In genomic region chr7:116713918-116714317, GRCh38 we compare ENCODE assay signal across 18 cellular contexts. TPM values are rescaled to one million over a fixed set of nuclear protein-coding genes. Genes with fewer than 3 reads are reported as not detected.
DNase-seq lines count a peak whose midpoint lies in the region; ATAC-seq, FAIRE-seq and TF ChIP-seq lines count a peak whose summit lies in the region.
"Had no signal": no experiment of that assay in that cellular context is flagged by ENCODE, and none has a peak within 500 bp of the region (broad histone marks: within the 10 kb centered on the region; RNA-seq: fewer than 3 reads in every experiment).

No MANE protein-coding gene starts in this region.

- no peak for ATAC-seq in A549
- ATAC-seq in HCT116: no peak
- no peak for ATAC-seq in foreskin keratinocyte
- no peak for ATAC-seq in HG03521 (IDR thresholded peaks at IDR 0.05; ENCODE audit: unreplicated experiment)
- no peak for ATAC-seq in GM19023 (IDR thresholded peaks at IDR 0.05; ENCODE audit: unreplicated experiment)
- ATAC-seq: CD8-positive, alpha-beta T cell; stimulated activated naive B cell treated with anti-CD40 and anti-IgM and Interleukin-4, amounts not matched to agents 10 μg/mL and 1 μg/mL and 100 μg/mL, for 72 hours had no signal

- TF ChIP-seq CTCF in A549 (IDR thresholded peaks at IDR 0.05) (no peak), HCT116 (IDR thresholded peaks at IDR 0.05 in 2 of 3, conservative IDR thresholded peaks at IDR 0.05 in 1 of 3; ENCODE audit: borderline replicate concordance in 1 of 3, insufficient read depth in 1 of 3, low read depth in 2 of 3, low read length in 2 of 3) (no peak), foreskin keratinocyte (conservative IDR thresholded peaks at IDR 0.05) (no peak)

- FAIRE-seq in A549 (lab: Jason Lieb, UNC): no peak
- FAIRE-seq: A204.1, frontal cortex, H1 had no signal

- CTCF ChIA-PET in A549 (lab: Yijun Ruan, JAX): no interaction called here
- CTCF ChIA-PET in HCT116 (lab: Charles Lee): no interaction called here

- H3K27me3 ChIP-seq in HCT116 (ENCODE audit: insufficient read depth, low read length): no peaks in the 10 kb centered on the region
- H3K27me3 ChIP-seq in foreskin keratinocyte: no peaks in the 10 kb centered on the region
- H3K27me3 ChIP-seq: MG63 had no signal

- no peak for TF ChIP-seq EP300 in A549 (IDR thresholded peaks at IDR 0.05)

- H3K9me2 ChIP-seq in HCT116 (ENCODE audit: insufficient read depth): no peaks in the 10 kb centered on the region

- no peak overlapping the region for H3K4me3 ChIP-seq in A549
- H3K4me3 ChIP-seq in HCT116 (replicated peaks in 1 of 2; ENCODE audit: low read depth in 1 of 2, low read length in 2 of 2): no peak overlapping the region
- H3K4me3 ChIP-seq: MG63 had no signal

- BruUV-seq in HCT116 (replicated peaks; lab: Mats Ljungman, UMichigan): no TSS peak

- H3K27ac ChIP-seq in A549: peak overlapping the region in 1 of 2 experiments; percentile 86; a peak in 3 of 6 replicates
- peak overlapping the region; percentile 66 for H3K27ac ChIP-seq in HCT116 (ENCODE audit: low read depth, low read length)
- H3K27ac ChIP-seq in foreskin keratinocyte: peak overlapping the region; percentile 3

- POLR2A ChIA-PET in A549 (lab: Yijun Ruan, JAX): no interaction called here
- POLR2A ChIA-PET in HCT116 (lab: Charles Lee): no interaction called here

- H3K9me3 ChIP-seq in A549 (no peaks in the 10 kb centered on the region), HCT116 (ENCODE audit: control insufficient read depth in 1 of 2, insufficient read depth in 1 of 2, low read depth in 1 of 2, low read length in 2 of 2) (no peaks in the 10 kb centered on the region)
- H3K9me3 ChIP-seq: MG63 had no signal

- H3K79me2 ChIP-seq in HCT116 (ENCODE audit: insufficient read depth, low read length): peaks cover 95% of the 10 kb centered on the region

- no peaks in the 10 kb centered on the region for H4K20me1 ChIP-seq in HCT116 (ENCODE audit: insufficient read depth)

- 0 out of 2 replicates have a peak overlapping the region, but pooled peaks have one; percentile 0 for H3K9ac ChIP-seq in HCT116 (ENCODE audit: low read length)

- no peak for TF ChIP-seq POLR2A in A549 (IDR thresholded peaks at IDR 0.05; ENCODE audit: low read length)
- TF ChIP-seq POLR2A in HCT116 (IDR thresholded peaks at IDR 0.05; ENCODE audit: borderline replicate concordance, extremely low read depth, insufficient read depth, insufficient read length): no peak

- intact Hi-C loops in HCT116 (cut with micrococcal nuclease): no loop called here

- H2AFZ ChIP-seq in HCT116 (ENCODE audit: low read depth, low read length, poor library complexity, severe bottlenecking): no peak overlapping the region

- peaks cover 0 to 38% of the 10 kb centered on the region in 2 experiments; a peak in 2 of 4 replicates for H3K36me3 ChIP-seq in HCT116 (ENCODE audit: control insufficient read depth in 1 of 2, insufficient read depth in 2 of 2, low read length in 2 of 2)

- DNase-seq in A549 (ENCODE audit: low read depth in 1 of 2, low spot score in 1 of 2): no peak
- DNase-seq in HCT116 (ENCODE audit: low read depth, low spot score): no peak
- DNase-seq in amniotic epithelial cell (ENCODE audit: low read depth): peak; percentile 43
- DNase-seq in foreskin keratinocyte: peak in 1 of 2 donors; percentile 56
- DNase-seq in activated CD4-positive, alpha-beta T cell treated with anti-CD3 and anti-CD28 coated beads, Interleukin-2, amount 50 U/mL, for 1 hour: no peak
- no peak for DNase-seq in activated gamma-delta T cell treated with Interleukin-2 at 50 U/mL for 16 hours
- DNase-seq: activated CD4-positive, alpha-beta T cell treated with anti-CD3 and anti-CD28 coated beads, Interleukin-2, amount 10 ng/mL, durations not matched to agents 24 days and 14 days; CD8-positive, alpha-beta T cell; GDM1; MG63; NCI-H187; stimulated activated naive B cell treated with anti-CD40 and anti-IgM and Interleukin-4, amounts not matched to agents 10 μg/mL and 1 μg/mL and 100 μg/mL, for 72 hours; trophoblast cell had no signal

- TF ChIP-seq RAD21 in A549 (conservative IDR thresholded peaks at IDR 0.05 in 1 of 2, IDR thresholded peaks at IDR 0.05 in 1 of 2): no peak
- no peak for TF ChIP-seq RAD21 in HCT116 (IDR thresholded peaks at IDR 0.05; ENCODE audit: low read depth)

- H3K4me2 ChIP-seq in A549 (peak overlapping the region; percentile 16; the same call in 2 of the 3 replicates), HCT116 (ENCODE audit: low read length) (peak overlapping the region; percentile 67)

- peaks cover 84% of the 10 kb centered on the region for H3K4me1 ChIP-seq in A549
- peaks cover 78 to 83% of the 10 kb centered on the region in 2 experiments for H3K4me1 ChIP-seq in HCT116 (ENCODE audit: control insufficient read depth in 1 of 2, insufficient read depth in 2 of 2, low read length in 2 of 2)
- H3K4me1 ChIP-seq in foreskin keratinocyte: peaks cover 43% of the 10 kb centered on the region

- RAD21 ChIA-PET in HCT116 (lab: Charles Lee; ENCODE audit: low non-redundant PET in 1 of 2, low total read pairs in 2 of 2, uncharacterized antibody in 2 of 2, unreplicated experiment in 2 of 2): no interaction called here

TF ChIP-seq in A549, 52 proteins besides CTCF, POLR2A, EP300 and RAD21 (continues in another document):
- TF ChIP-seq ELK1 (IDR thresholded peaks at IDR 0.05; ENCODE audit: low read depth, low read length) (no peak), ESRRA (IDR thresholded peaks at IDR 0.05; ENCODE audit: borderline replicate concordance, low read length) (no peak), HOXB13 (CRISPR knock-in tag; IDR thresholded peaks at IDR 0.05; ENCODE audit: low read depth) (no peak), HOXB5 (CRISPR knock-in tag; IDR thresholded peaks at IDR 0.05) (no peak), KDM1A (IDR thresholded peaks at IDR 0.05; ENCODE audit: low read depth) (no peak), RNF2 (IDR thresholded peaks at IDR 0.05; ENCODE audit: borderline replicate concordance, low read depth) (no peak), ZFP36 (IDR thresholded peaks at IDR 0.05; ENCODE audit: borderline replicate concordance, partially characterized antibody) (no peak), TP53 (CRISPR knock-in tag; IDR thresholded peaks at IDR 0.05) (no peak), FOSB (CRISPR knock-in tag; IDR thresholded peaks at IDR 0.05) (no peak), MYC (IDR thresholded peaks at IDR 0.05; ENCODE audit: borderline replicate concordance, low read length) (no peak)

TF ChIP-seq in HCT116, 20 proteins besides CTCF, POLR2A, EP300 and RAD21:
- TF ChIP-seq SP1 (IDR thresholded peaks at IDR 0.05; ENCODE audit: low read depth): 0 out of 2 replicates have a peak, but pooled peaks have one; percentile 8
- no peak for TF ChIP-seq EZH2 (IDR thresholded peaks at IDR 0.05)
- TF ChIP-seq ATF3 (IDR thresholded peaks at IDR 0.05): no peak
- 0 out of 2 replicates have a peak, but pooled peaks have one; percentile 4 for TF ChIP-seq POLR2AphosphoS5 (IDR thresholded peaks at IDR 0.05; ENCODE audit: low read depth, low read length)
- 0 out of 2 replicates have a peak, but pooled peaks have one; percentile 14 for TF ChIP-seq CEBPB (IDR thresholded peaks at IDR 0.05; ENCODE audit: low read depth)

RNA-seq across cellular contexts. Expression of gene MET, which starts 41.9 kb away (rescaled TPM):
- 161 and 165 TPM in 2 replicates for polyA plus RNA-seq in A549 (2011; rRNA removed)
- polyA plus RNA-seq in A549 (2012; cell fraction: cytosol; rRNA removed): 35.2 and 44.0 TPM in 2 replicates
- polyA plus RNA-seq in A549 (2012; cell fraction: nucleus; rRNA removed): 33.9 and 45.5 TPM in 2 replicates
- 65.1 to 77.9 TPM (median 72.3 TPM) in 3 replicates for polyA plus RNA-seq in A549 (2017; fragmentation: RNase III; extraction: RNeasy Plus Mini Kit Qiagen cat#74134 plus additional on column Dnase treatment)
- 417 and 431 TPM in 2 replicates for polyA minus RNA-seq in A549 (2011; rRNA and poly(A)+ RNA removed)
- total RNA-seq in HCT116 (2021; ENCODE audit: unreplicated experiment): 200 TPM
- 71.3 and 91.7 TPM in 2 replicates for polyA plus RNA-seq in HCT116 (2012)
- 147 and 157 TPM in 2 replicates for total RNA-seq in foreskin keratinocyte
- polyA plus RNA-seq in foreskin keratinocyte: 26.7 and 30.7 TPM in 2 replicates
- total RNA-seq: CD8-positive, alpha-beta T cell had no signal

Comparison
In these comparisons a context has a peak if more than half of its experiments do, and no peak if none do; other contexts are left out.
1. Of the 6 proteins assayed by ChIP-seq in both A549 and HCT116: peak only in A549: none; only in HCT116: CEBPB; in both: none; in neither: 5.